In the genomic region with DNA sequence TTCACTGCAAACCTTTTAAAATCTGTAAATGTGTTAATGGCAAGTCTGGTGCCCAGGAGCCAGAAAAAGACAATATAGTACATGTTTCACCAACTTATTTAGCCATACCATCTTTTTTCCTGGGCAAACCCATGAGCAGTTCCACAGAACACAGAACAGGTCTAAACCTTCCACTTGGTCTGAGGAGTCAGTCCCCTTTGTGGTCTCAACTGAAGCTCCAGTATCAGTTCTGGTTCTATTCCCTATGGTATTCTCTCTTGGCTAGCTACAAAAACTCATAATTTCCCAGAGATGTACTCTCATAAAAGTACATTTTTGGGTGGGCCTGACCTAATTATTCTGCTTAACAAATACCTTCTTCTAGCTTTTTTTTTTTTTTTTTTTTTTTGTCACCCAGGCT, we compare ENCODE assay signal across 16 cellular contexts. TPM values are rescaled to one million over a fixed set of nuclear protein-coding genes. Genes with fewer than 3 reads are reported as not detected.
DNase-seq lines count a peak whose midpoint lies in the region; ATAC-seq and TF ChIP-seq lines count a peak whose summit lies in the region.
"Had no signal": no experiment of that assay in that cellular context is flagged by ENCODE, and none has a peak within 500 bp of the region (broad histone marks: within the 10 kb centered on the region; RNA-seq: fewer than 3 reads in every experiment).

No MANE protein-coding gene starts in this region.

- no peak for DNase-seq in activated naive CD4-positive, alpha-beta T cell treated with anti-CD3 and anti-CD28 coated beads, Interleukin-2, amount 50 U/mL, for 16 hours
- no peak for DNase-seq in activated B cell treated with CpG ODN at 0.5 μM for 24 hours
- DNase-seq in effector memory CD8-positive, alpha-beta T cell: no peak
- DNase-seq in stimulated activated naive B cell treated with anti-CD40 and anti-IgM and Interleukin-4, amounts not matched to agents 10 μg/mL and 1 μg/mL and 100 μg/mL, for 72 hours: no peak
- no peak for DNase-seq in RKO (ENCODE audit: low spot score)
- no peak for DNase-seq in adrenal gland
- DNase-seq: ACHN; DMS 273 treated with DMSO at 0.1 percent for 48 hours; HFFc6; KBM-7; NCI-H1092; NCI-H2107; NCI-H69; NK-92 treated with Interleukin-12 subunit alpha and Interleukin-12 subunit beta, amount 100 ng/mL, for 24 hours had no signal

- TF ChIP-seq POLR2A in adrenal gland (IDR thresholded peaks at IDR 0.05): no peak

- no peak overlapping the region for H3K4me3 Mint-ChIP-seq in activated naive CD4-positive, alpha-beta T cell treated with anti-CD3 and anti-CD28 coated beads, Interleukin-2, amount 50 U/mL, for 24 hours
- no peak overlapping the region for H3K4me3 Mint-ChIP-seq in activated B cell treated with CpG ODN at 0.5 μM for 24 hours
- H3K4me3 Mint-ChIP-seq in effector memory CD8-positive, alpha-beta T cell: peak overlapping the region; percentile 27 to 35
- peak overlapping the region in 1 of 2 donors; percentile 30 for H3K4me3 Mint-ChIP-seq in stimulated activated naive B cell treated with anti-CD40 and anti-IgM and Interleukin-4, amounts not matched to agents 10 μg/mL and 1 μg/mL and 100 μg/mL, for 72 hours
- H3K4me3 Mint-ChIP-seq: HFFc6 had no signal

- intact Hi-C loops in activated B cell treated with CpG ODN at 0.5 μM for 24 hours (cut with micrococcal nuclease): loop anchor here (1.0 kb wide), 1 partner anchor 10 kb away; no protein-coding TSS in a partner anchor
- intact Hi-C loops in adrenal gland (cut with DNase I): no loop called here

- no peaks in the 10 kb centered on the region for H3K27me3 Mint-ChIP-seq in activated naive CD4-positive, alpha-beta T cell treated with anti-CD3 and anti-CD28 coated beads, Interleukin-2, amount 50 U/mL, for 24 hours
- no peaks in the 10 kb centered on the region for H3K27me3 Mint-ChIP-seq in activated B cell treated with CpG ODN at 0.5 μM for 24 hours
- H3K27me3 Mint-ChIP-seq in effector memory CD8-positive, alpha-beta T cell: no peaks in the 10 kb centered on the region
- no peaks in the 10 kb centered on the region for H3K27me3 Mint-ChIP-seq in stimulated activated naive B cell treated with anti-CD40 and anti-IgM and Interleukin-4, amounts not matched to agents 10 μg/mL and 1 μg/mL and 100 μg/mL, for 72 hours

- H3K27ac Mint-ChIP-seq in activated naive CD4-positive, alpha-beta T cell treated with anti-CD3 and anti-CD28 coated beads, Interleukin-2, amount 50 U/mL, for 24 hours: peak overlapping the region; percentile 62
- H3K27ac Mint-ChIP-seq in activated B cell treated with CpG ODN at 0.5 μM for 24 hours: no peak overlapping the region
- peak overlapping the region; percentile 74 for H3K27ac Mint-ChIP-seq in effector memory CD8-positive, alpha-beta T cell
- H3K27ac Mint-ChIP-seq in stimulated activated naive B cell treated with anti-CD40 and anti-IgM and Interleukin-4, amounts not matched to agents 10 μg/mL and 1 μg/mL and 100 μg/mL, for 72 hours: peak overlapping the region; percentile 83
- H3K27ac Mint-ChIP-seq: HFFc6 had no signal

- no peak overlapping the region for H3K27ac ChIP-seq in adrenal gland

- H3K36me3 Mint-ChIP-seq in activated naive CD4-positive, alpha-beta T cell treated with anti-CD3 and anti-CD28 coated beads, Interleukin-2, amount 50 U/mL, for 24 hours: peaks cover 52% of the 10 kb centered on the region
- peaks cover 87% of the 10 kb centered on the region for H3K36me3 Mint-ChIP-seq in activated B cell treated with CpG ODN at 0.5 μM for 24 hours (ENCODE audit: low read depth)
- peaks cover 99% of the 10 kb centered on the region for H3K36me3 Mint-ChIP-seq in effector memory CD8-positive, alpha-beta T cell (ENCODE audit: insufficient read depth)
- H3K36me3 Mint-ChIP-seq in stimulated activated naive B cell treated with anti-CD40 and anti-IgM and Interleukin-4, amounts not matched to agents 10 μg/mL and 1 μg/mL and 100 μg/mL, for 72 hours: peaks cover 56 to 77% of the 10 kb centered on the region in 2 donors

- peaks cover 0 to 27% of the 10 kb centered on the region in 2 donors for H3K36me3 ChIP-seq in adrenal gland (replicated peaks in 1 of 2)

- no peak for TF ChIP-seq CTCF in activated B cell treated with CpG ODN at 0.5 μM for 24 hours (IDR thresholded peaks at IDR 0.05)
- TF ChIP-seq CTCF in adrenal gland (IDR thresholded peaks at IDR 0.05): no peak

- H3K4me1 ChIP-seq in adrenal gland (replicated peaks in 1 of 2): no peaks in the 10 kb centered on the region

- no peak overlapping the region for H3K4me3 ChIP-seq in adrenal gland

- CTCF ChIA-PET in activated B cell treated with CpG ODN at 0.5 μM for 24 hours (lab: Charles Lee): interaction anchor here (0.8 to 2.4 kb wide), 4 partner anchors 55 to 158 kb away, joined by 3 to 9 read pairs (median 3); no protein-coding TSS in a partner anchor

- no peaks in the 10 kb centered on the region for H3K27me3 ChIP-seq in adrenal gland

- POLR2A ChIA-PET in activated B cell treated with CpG ODN at 0.5 μM for 24 hours (lab: Charles Lee): interaction anchor here (0.6 to 1.5 kb wide), 8 partner anchors 10 to 1087 kb away, joined by 3 to 17 read pairs (median 10); no protein-coding TSS in a partner anchor

- H3K9me3 Mint-ChIP-seq in activated naive CD4-positive, alpha-beta T cell treated with anti-CD3 and anti-CD28 coated beads, Interleukin-2, amount 50 U/mL, for 24 hours: no peaks in the 10 kb centered on the region
- H3K9me3 Mint-ChIP-seq in activated B cell treated with CpG ODN at 0.5 μM for 24 hours: peaks cover 3% of the 10 kb centered on the region
- no peaks in the 10 kb centered on the region for H3K9me3 Mint-ChIP-seq in effector memory CD8-positive, alpha-beta T cell
- no peaks in the 10 kb centered on the region for H3K9me3 Mint-ChIP-seq in stimulated activated naive B cell treated with anti-CD40 and anti-IgM and Interleukin-4, amounts not matched to agents 10 μg/mL and 1 μg/mL and 100 μg/mL, for 72 hours
- H3K9me3 Mint-ChIP-seq: HFFc6 had no signal

- ATAC-seq in activated B cell treated with CpG ODN at 0.5 μM for 24 hours (ENCODE audit: low read depth) (peak; percentile 21), HG02885 (IDR thresholded peaks at IDR 0.05; ENCODE audit: poor library complexity, unreplicated experiment) (no peak)
- no peak for ATAC-seq in effector memory CD8-positive, alpha-beta T cell (replicated peaks)
- ATAC-seq in stimulated activated naive B cell treated with anti-CD40 and anti-IgM and Interleukin-4, amounts not matched to agents 10 μg/mL and 1 μg/mL and 100 μg/mL, for 72 hours (replicated peaks): peak; percentile 75 to 78

- H3K9me3 ChIP-seq in adrenal gland (replicated peaks in 1 of 3): no peaks in the 10 kb centered on the region

- H3K4me1 Mint-ChIP-seq in activated naive CD4-positive, alpha-beta T cell treated with anti-CD3 and anti-CD28 coated beads, Interleukin-2, amount 50 U/mL, for 24 hours: peaks cover 64% of the 10 kb centered on the region
- H3K4me1 Mint-ChIP-seq in activated B cell treated with CpG ODN at 0.5 μM for 24 hours: peaks cover 32% of the 10 kb centered on the region
- H3K4me1 Mint-ChIP-seq in effector memory CD8-positive, alpha-beta T cell (ENCODE audit: low read depth in 2 of 2): peaks cover 26 to 33% of the 10 kb centered on the region in 2 donors
- peaks cover 11 to 45% of the 10 kb centered on the region in 2 donors for H3K4me1 Mint-ChIP-seq in stimulated activated naive B cell treated with anti-CD40 and anti-IgM and Interleukin-4, amounts not matched to agents 10 μg/mL and 1 μg/mL and 100 μg/mL, for 72 hours

RNA-seq across cellular contexts. Expression of gene STK17B, which starts 31.2 kb away (rescaled TPM):
- total RNA-seq in activated B cell treated with CpG ODN at 0.5 μM for 24 hours: 203 and 226 TPM in 2 replicates
- 10 to 100 TPM in 6 of 8 donors, 1 to 10 TPM in 2; 3.6 to 30.7 (median 15.9) TPM for total RNA-seq in adrenal gland
- 1 to 10 TPM; 4.7 to 7.1 (median 5.3) TPM for polyA plus RNA-seq in adrenal gland

Comparison
In these comparisons a context has a peak if more than half of its experiments do, and no peak if none do; other contexts are left out.
1. H3K4me3 Mint-ChIP-seq: peak in effector memory CD8-positive, alpha-beta T cell (2 of 2); none in activated naive CD4-positive, alpha-beta T cell treated with anti-CD3 and anti-CD28 coated beads, Interleukin-2, amount 50 U/mL, for 24 hours (single experiment) and activated B cell treated with CpG ODN at 0.5 μM for 24 hours (single experiment).
2. ATAC-seq: peak in activated B cell treated with CpG ODN at 0.5 μM for 24 hours (single experiment) and stimulated activated naive B cell treated with anti-CD40 and anti-IgM and Interleukin-4, amounts not matched to agents 10 μg/mL and 1 μg/mL and 100 μg/mL, for 72 hours (2 of 2); none in effector memory CD8-positive, alpha-beta T cell (single experiment) and HG02885 (single experiment).